ENCODE assay signal across 1 cellular context in genomic region chr4:89110986-89111832, GRCh38.
TF ChIP-seq lines count a peak whose summit lies in the region.

Gene TIGD2 (plus strand): TSS chr4:89111533. CDS start chr4:89112975, 1,442 bp downstream.

TF ChIP-seq in HepG2, 621 proteins besides CTCF, POLR2A, EP300 and RAD21 (continued from another document and continues in another):
- TF ChIP-seq SNAPC4 (CRISPR knock-in tag; IDR thresholded peaks at IDR 0.05) (no peak), ZNF788 (CRISPR knock-in tag; IDR thresholded peaks at IDR 0.05; ENCODE audit: borderline replicate concordance) (no peak), KLF12 (CRISPR knock-in tag; IDR thresholded peaks at IDR 0.05; ENCODE audit: borderline replicate concordance) (peak; percentile 15), ZBTB38 (CRISPR knock-in tag; IDR thresholded peaks at IDR 0.05) (peak; percentile 66), GATAD1 (CRISPR knock-in tag; IDR thresholded peaks at IDR 0.05) (peak; percentile 35; the same call in 1 of the 2 replicates), ZKSCAN5 (CRISPR knock-in tag; IDR thresholded peaks at IDR 0.05) (no peak), ZNF570 (CRISPR knock-in tag; IDR thresholded peaks at IDR 0.05; ENCODE audit: borderline replicate concordance) (no peak), TBP (CRISPR knock-in tag; IDR thresholded peaks at IDR 0.05) (no peak), GZF1 (CRISPR knock-in tag; IDR thresholded peaks at IDR 0.05) (no peak; the same call in 1 of the 2 replicates), ZNF558 (CRISPR knock-in tag; IDR thresholded peaks at IDR 0.05; ENCODE audit: borderline replicate concordance) (peak; percentile 90; the same call in 1 of the 2 replicates), IKZF5 (CRISPR knock-in tag; IDR thresholded peaks at IDR 0.05) (peak; percentile 79), ZBTB20 (CRISPR knock-in tag; IDR thresholded peaks at IDR 0.05; ENCODE audit: borderline replicate concordance, low read depth) (peak; percentile 38; the same call in 1 of the 2 replicates), ZIK1 (CRISPR knock-in tag; IDR thresholded peaks at IDR 0.05; ENCODE audit: borderline replicate concordance, low read depth) (peak; percentile 87; the same call in 1 of the 2 replicates), ZKSCAN8 (CRISPR knock-in tag; IDR thresholded peaks at IDR 0.05; ENCODE audit: borderline replicate concordance) (no peak), ZNF30 (CRISPR knock-in tag; IDR thresholded peaks at IDR 0.05) (no peak; the same call in 1 of the 2 replicates), ZNF557 (CRISPR knock-in tag; IDR thresholded peaks at IDR 0.05) (no peak), ZMYM4 (CRISPR knock-in tag; IDR thresholded peaks at IDR 0.05) (peak; percentile 55; the same call in 1 of the 2 replicates), ZSCAN31 (CRISPR knock-in tag; IDR thresholded peaks at IDR 0.05; ENCODE audit: low read depth) (no peak), SMAD1 (CRISPR knock-in tag; IDR thresholded peaks at IDR 0.05; ENCODE audit: borderline replicate concordance, low read depth) (0 out of 2 replicates have a peak, but pooled peaks have one; percentile 55), ATAD3A (CRISPR knock-in tag; IDR thresholded peaks at IDR 0.05) (no peak), SETDB1 (CRISPR knock-in tag; IDR thresholded peaks at IDR 0.05; ENCODE audit: borderline replicate concordance) (no peak), SUZ12 (IDR thresholded peaks at IDR 0.05; ENCODE audit: low read depth, low read length) (no peak), ARNT (IDR thresholded peaks at IDR 0.05) (no peak), KLF11 (CRISPR knock-in tag; IDR thresholded peaks at IDR 0.05) (0 out of 2 replicates have a peak, but pooled peaks have one; percentile 20), ZNF180 (CRISPR knock-in tag; IDR thresholded peaks at IDR 0.05; ENCODE audit: borderline replicate concordance, low read depth) (no peak), PREB (CRISPR knock-in tag; IDR thresholded peaks at IDR 0.05) (no peak), ETV5 (CRISPR knock-in tag; IDR thresholded peaks at IDR 0.05; ENCODE audit: borderline replicate concordance) (peak; percentile 70), ZNF678 (CRISPR knock-in tag; IDR thresholded peaks at IDR 0.05) (no peak), CAMTA2 (CRISPR knock-in tag; IDR thresholded peaks at IDR 0.05; ENCODE audit: borderline replicate concordance) (no peak), ONECUT2 (CRISPR knock-in tag; IDR thresholded peaks at IDR 0.05) (no peak), ZNF720 (CRISPR knock-in tag; IDR thresholded peaks at IDR 0.05) (no peak), ZNF879 (CRISPR knock-in tag; IDR thresholded peaks at IDR 0.05) (peak; percentile 53), ZNF605 (CRISPR knock-in tag; IDR thresholded peaks at IDR 0.05) (peak; percentile 79), ZNF160 (CRISPR knock-in tag; IDR thresholded peaks at IDR 0.05) (no peak), ZNF780A (CRISPR knock-in tag; IDR thresholded peaks at IDR 0.05) (peak; percentile 85; the same call in 1 of the 2 replicates), ZNF124 (CRISPR knock-in tag; IDR thresholded peaks at IDR 0.05) (peak; percentile 46; the same call in 1 of the 2 replicates)
- TF ChIP-seq, protein P1, sequence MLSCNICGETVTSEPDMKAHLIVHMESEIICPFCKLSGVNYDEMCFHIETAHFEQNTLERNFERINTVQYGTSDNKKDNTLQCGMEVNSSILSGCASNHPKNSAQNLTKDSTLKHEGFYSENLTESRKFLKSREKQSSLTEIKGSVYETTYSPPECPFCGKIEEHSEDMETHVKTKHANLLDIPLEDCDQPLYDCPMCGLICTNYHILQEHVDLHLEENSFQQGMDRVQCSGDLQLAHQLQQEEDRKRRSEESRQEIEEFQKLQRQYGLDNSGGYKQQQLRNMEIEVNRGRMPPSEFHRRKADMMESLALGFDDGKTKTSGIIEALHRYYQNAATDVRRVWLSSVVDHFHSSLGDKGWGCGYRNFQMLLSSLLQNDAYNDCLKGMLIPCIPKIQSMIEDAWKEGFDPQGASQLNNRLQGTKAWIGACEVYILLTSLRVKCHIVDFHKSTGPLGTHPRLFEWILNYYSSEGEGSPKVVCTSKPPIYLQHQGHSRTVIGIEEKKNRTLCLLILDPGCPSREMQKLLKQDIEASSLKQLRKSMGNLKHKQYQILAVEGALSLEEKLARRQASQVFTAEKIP (CRISPR knock-in tag; IDR thresholded peaks at IDR 0.05; ENCODE audit: borderline replicate concordance): no peak
- TF ChIP-seq, protein P2, sequence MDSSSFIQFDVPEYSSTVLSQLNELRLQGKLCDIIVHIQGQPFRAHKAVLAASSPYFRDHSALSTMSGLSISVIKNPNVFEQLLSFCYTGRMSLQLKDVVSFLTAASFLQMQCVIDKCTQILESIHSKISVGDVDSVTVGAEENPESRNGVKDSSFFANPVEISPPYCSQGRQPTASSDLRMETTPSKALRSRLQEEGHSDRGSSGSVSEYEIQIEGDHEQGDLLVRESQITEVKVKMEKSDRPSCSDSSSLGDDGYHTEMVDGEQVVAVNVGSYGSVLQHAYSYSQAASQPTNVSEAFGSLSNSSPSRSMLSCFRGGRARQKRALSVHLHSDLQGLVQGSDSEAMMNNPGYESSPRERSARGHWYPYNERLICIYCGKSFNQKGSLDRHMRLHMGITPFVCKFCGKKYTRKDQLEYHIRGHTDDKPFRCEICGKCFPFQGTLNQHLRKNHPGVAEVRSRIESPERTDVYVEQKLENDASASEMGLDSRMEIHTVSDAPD (CRISPR knock-in tag; IDR thresholded peaks at IDR 0.05): peak; percentile 49; the same call in 1 of the 2 replicates
- TF ChIP-seq, protein P3, sequence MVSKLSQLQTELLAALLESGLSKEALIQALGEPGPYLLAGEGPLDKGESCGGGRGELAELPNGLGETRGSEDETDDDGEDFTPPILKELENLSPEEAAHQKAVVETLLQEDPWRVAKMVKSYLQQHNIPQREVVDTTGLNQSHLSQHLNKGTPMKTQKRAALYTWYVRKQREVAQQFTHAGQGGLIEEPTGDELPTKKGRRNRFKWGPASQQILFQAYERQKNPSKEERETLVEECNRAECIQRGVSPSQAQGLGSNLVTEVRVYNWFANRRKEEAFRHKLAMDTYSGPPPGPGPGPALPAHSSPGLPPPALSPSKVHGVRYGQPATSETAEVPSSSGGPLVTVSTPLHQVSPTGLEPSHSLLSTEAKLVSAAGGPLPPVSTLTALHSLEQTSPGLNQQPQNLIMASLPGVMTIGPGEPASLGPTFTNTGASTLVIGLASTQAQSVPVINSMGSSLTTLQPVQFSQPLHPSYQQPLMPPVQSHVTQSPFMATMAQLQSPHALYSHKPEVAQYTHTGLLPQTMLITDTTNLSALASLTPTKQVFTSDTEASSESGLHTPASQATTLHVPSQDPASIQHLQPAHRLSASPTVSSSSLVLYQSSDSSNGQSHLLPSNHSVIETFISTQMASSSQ (IDR thresholded peaks at IDR 0.05; ENCODE audit: low read depth): no peak
- TF ChIP-seq, protein P3 (CRISPR knock-in tag; IDR thresholded peaks at IDR 0.05; ENCODE audit: borderline replicate concordance): no peak; the same call in none of the 2 replicates
- TF ChIP-seq, protein P4, sequence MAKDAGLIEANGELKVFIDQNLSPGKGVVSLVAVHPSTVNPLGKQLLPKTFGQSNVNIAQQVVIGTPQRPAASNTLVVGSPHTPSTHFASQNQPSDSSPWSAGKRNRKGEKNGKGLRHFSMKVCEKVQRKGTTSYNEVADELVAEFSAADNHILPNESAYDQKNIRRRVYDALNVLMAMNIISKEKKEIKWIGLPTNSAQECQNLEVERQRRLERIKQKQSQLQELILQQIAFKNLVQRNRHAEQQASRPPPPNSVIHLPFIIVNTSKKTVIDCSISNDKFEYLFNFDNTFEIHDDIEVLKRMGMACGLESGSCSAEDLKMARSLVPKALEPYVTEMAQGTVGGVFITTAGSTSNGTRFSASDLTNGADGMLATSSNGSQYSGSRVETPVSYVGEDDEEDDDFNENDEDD (CRISPR knock-in tag; IDR thresholded peaks at IDR 0.05; ENCODE audit: borderline replicate concordance): peak; percentile 94
- TF ChIP-seq, protein P5, sequence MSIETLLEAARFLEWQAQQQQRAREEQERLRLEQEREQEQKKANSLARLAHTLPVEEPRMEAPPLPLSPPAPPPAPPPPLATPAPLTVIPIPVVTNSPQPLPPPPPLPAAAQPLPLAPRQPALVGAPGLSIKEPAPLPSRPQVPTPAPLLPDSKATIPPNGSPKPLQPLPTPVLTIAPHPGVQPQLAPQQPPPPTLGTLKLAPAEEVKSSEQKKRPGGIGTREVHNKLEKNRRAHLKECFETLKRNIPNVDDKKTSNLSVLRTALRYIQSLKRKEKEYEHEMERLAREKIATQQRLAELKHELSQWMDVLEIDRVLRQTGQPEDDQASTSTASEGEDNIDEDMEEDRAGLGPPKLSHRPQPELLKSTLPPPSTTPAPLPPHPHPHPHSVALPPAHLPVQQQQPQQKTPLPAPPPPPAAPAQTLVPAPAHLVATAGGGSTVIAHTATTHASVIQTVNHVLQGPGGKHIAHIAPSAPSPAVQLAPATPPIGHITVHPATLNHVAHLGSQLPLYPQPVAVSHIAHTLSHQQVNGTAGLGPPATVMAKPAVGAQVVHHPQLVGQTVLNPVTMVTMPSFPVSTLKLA (IDR thresholded peaks at IDR 0.05): peak; percentile 83
- TF ChIP-seq, protein P6, sequence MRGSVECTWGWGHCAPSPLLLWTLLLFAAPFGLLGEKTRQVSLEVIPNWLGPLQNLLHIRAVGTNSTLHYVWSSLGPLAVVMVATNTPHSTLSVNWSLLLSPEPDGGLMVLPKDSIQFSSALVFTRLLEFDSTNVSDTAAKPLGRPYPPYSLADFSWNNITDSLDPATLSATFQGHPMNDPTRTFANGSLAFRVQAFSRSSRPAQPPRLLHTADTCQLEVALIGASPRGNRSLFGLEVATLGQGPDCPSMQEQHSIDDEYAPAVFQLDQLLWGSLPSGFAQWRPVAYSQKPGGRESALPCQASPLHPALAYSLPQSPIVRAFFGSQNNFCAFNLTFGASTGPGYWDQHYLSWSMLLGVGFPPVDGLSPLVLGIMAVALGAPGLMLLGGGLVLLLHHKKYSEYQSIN (CRISPR knock-in tag; IDR thresholded peaks at IDR 0.05; ENCODE audit: borderline replicate concordance): no peak
- TF ChIP-seq, protein P7, sequence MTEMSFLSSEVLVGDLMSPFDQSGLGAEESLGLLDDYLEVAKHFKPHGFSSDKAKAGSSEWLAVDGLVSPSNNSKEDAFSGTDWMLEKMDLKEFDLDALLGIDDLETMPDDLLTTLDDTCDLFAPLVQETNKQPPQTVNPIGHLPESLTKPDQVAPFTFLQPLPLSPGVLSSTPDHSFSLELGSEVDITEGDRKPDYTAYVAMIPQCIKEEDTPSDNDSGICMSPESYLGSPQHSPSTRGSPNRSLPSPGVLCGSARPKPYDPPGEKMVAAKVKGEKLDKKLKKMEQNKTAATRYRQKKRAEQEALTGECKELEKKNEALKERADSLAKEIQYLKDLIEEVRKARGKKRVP (CRISPR knock-in tag; IDR thresholded peaks at IDR 0.05): peak in 1 of 2 experiments; percentile 67; a peak in 2 of 4 replicates
